In the genomic region with DNA sequence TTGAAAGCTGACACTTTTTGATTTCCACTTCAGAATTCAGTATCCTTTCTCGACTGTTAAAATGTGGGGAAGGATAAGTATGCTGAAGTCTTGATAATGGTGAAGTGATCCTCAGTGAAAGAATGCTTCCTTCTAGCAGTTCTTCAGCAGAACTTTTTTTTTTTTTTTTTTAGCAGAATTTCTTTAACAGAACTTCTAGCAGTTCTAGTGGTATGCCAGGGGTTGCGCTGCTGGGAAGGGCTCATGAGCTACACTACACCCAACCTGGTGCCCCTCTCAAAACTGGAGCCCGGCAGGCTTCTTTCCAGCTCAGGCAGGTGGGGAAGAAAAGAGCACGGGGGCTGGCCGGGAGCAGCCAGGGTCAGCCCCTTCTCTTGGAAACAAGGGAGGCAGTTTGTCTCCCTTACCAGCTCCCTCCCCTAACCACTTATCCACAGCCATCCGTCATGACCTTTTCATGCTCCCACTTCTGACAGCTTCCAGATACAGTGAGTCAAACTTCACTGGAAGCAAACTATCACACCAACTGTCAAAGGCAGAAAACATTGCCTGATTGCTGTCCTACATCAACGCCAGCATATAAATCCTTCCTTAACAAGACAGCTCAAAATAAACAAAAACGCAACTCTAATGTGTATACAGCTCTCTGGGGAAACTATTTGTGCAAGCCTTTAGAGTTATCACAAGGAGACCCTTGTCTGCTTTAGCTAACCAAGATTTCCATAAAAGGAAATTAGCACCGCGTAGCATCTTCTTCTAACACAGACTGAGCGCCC, we compare ENCODE assay signal across 9 cellular contexts.
DNase-seq lines count a peak whose midpoint lies in the region; ATAC-seq and TF ChIP-seq lines count a peak whose summit lies in the region.
"Had no signal": no experiment of that assay in that cellular context is flagged by ENCODE, and none has a peak within 500 bp of the region (broad histone marks: within the 10 kb centered on the region; RNA-seq: fewer than 3 reads in every experiment).

No MANE protein-coding gene starts in this region.

- H3K27me3 ChIP-seq in ectodermal cell (ENCODE audit: control insufficient read depth, insufficient read depth, low read length, poor library complexity, severe bottlenecking) = no peaks in the 10 kb centered on the region
- H3K27me3 ChIP-seq in mesendoderm (ENCODE audit: insufficient read depth, low read length, poor library complexity) = no peaks in the 10 kb centered on the region

- peak overlapping the region; percentile 29 for H3K27ac ChIP-seq in ectodermal cell (ENCODE audit: insufficient read depth, low read depth, low read length, poor library complexity, severe bottlenecking)
- H3K27ac ChIP-seq in mesendoderm (ENCODE audit: low read depth, low read length) = no peak overlapping the region

- H2AK5ac ChIP-seq in mesendoderm (ENCODE audit: low read length) = no peak overlapping the region

- H2BK5ac ChIP-seq in mesendoderm (ENCODE audit: low read length) = no peak overlapping the region

- no peak overlapping the region for H3K56ac ChIP-seq in mesendoderm (ENCODE audit: low read length)

- no peak for TF ChIP-seq CTCF in AG04449 (IDR thresholded peaks at IDR 0.05; ENCODE audit: insufficient read depth, low read length, missing control alignments)

- peak overlapping the region; percentile 19 for H3K9ac ChIP-seq in mesendoderm (ENCODE audit: low read length)

- H3K4me1 ChIP-seq in ectodermal cell (ENCODE audit: control insufficient read depth, insufficient read depth, low read length) (peaks cover 30% of the 10 kb centered on the region), mesendoderm (ENCODE audit: control insufficient read depth, low read depth, low read length) (peaks cover 3% of the 10 kb centered on the region)

- DNase-seq in AG04449 (ENCODE audit: low read depth, low spot score) (peak; percentile 9), NCI-H1105 (lab: John Stamatoyannopoulos, UW) (peak; percentile 4), mesendoderm (peak; percentile 57), SW480 (ENCODE audit: low spot score) (no peak), AML-193 (lab: John Stamatoyannopoulos, UW) (no peak), mesenteric fat pad (ENCODE audit: low spot score) (no peak)
- DNase-seq: activated B cell treated with CpG ODN at 0.5 μM for 24 hours had no signal

- H2BK15ac ChIP-seq in mesendoderm (replicated peaks; ENCODE audit: low read depth) = no peak overlapping the region

- ATAC-seq in GM21723 (IDR thresholded peaks at IDR 0.05; ENCODE audit: unreplicated experiment) = no peak

- no peak overlapping the region for H3K4me3 ChIP-seq in AG04449 (ENCODE audit: low read depth, low read length)
- H3K4me3 ChIP-seq in ectodermal cell (ENCODE audit: insufficient read depth, low read depth, low read length) = no peak overlapping the region
- H3K4me3 ChIP-seq in mesendoderm (ENCODE audit: low read length) = no peak overlapping the region

- no peak overlapping the region for H3K4me2 ChIP-seq in mesendoderm (ENCODE audit: low read length)

- CTCF ChIA-PET in AG04449 (lab: Yijun Ruan, JAX) = interaction anchor here (0.6 to 3.5 kb wide), 5 partner anchors 9 to 1232 kb away, joined by 3 to 15 read pairs (median 4); no protein-coding TSS in a partner anchor

- H3K23ac ChIP-seq in mesendoderm (ENCODE audit: low read length) = no peak overlapping the region

- POLR2A ChIA-PET in AG04449 (lab: Yijun Ruan, JAX) = no interaction called here

- H3K4ac ChIP-seq in mesendoderm (ENCODE audit: low read depth, low read length) = no peak overlapping the region

- no peaks in the 10 kb centered on the region for H3K36me3 ChIP-seq in ectodermal cell (ENCODE audit: control insufficient read depth, insufficient read depth, low read length)
- no peaks in the 10 kb centered on the region for H3K36me3 ChIP-seq in mesendoderm (ENCODE audit: control insufficient read depth, insufficient read depth, low read length)

- no peaks in the 10 kb centered on the region for H3K79me1 ChIP-seq in mesendoderm (ENCODE audit: low read length)

- no peak overlapping the region for H2BK120ac ChIP-seq in mesendoderm (ENCODE audit: low read depth, low read length)

- no peak overlapping the region for H3K18ac ChIP-seq in mesendoderm (ENCODE audit: low read length)

- WGBS in ectodermal cell, 2 experiments = 57 to 58% methylated on average over 11 of the region's 11 CpGs
- no CpG with 5 or more reads among the region's 11 CpGs for WGBS in mesendoderm (ENCODE audit: extremely low coverage, insufficient coverage, low lambda C conversion rate)

- H4K8ac ChIP-seq in mesendoderm (ENCODE audit: low read depth, low read length) = no peak overlapping the region

- H4K5ac ChIP-seq in mesendoderm (ENCODE audit: low read length) = no peak overlapping the region

- H3K9me3 ChIP-seq in ectodermal cell (ENCODE audit: control insufficient read depth, low read length) = no peaks in the 10 kb centered on the region

- H3K79me2 ChIP-seq in mesendoderm (ENCODE audit: control insufficient read depth, insufficient read depth, low read length) = no peaks in the 10 kb centered on the region

Comparison
In these comparisons a context has a peak if more than half of its experiments do, and no peak if none do; other contexts are left out.
1. DNase-seq: peak in AG04449 (single experiment), NCI-H1105 (single experiment) and mesendoderm (single experiment); none in SW480 (single experiment), AML-193 (0 of 2) and mesenteric fat pad (single experiment).